21 cellular contexts compared by ENCODE assay signal in genomic region chr10:121648493-121648892, GRCh38. TPM values are rescaled to one million over a fixed set of nuclear protein-coding genes. Genes with fewer than 3 reads are reported as not detected.
A peak's percentile ranks its signal among the peaks of the same experiment; 100 is the strongest.
DNase-seq lines count a peak whose midpoint lies in the region; ATAC-seq lines count a peak whose summit lies in the region.
"Had no signal": no experiment of that assay in that cellular context is flagged by ENCODE, and none has a peak within 500 bp of the region (broad histone marks: within the 10 kb centered on the region; RNA-seq: fewer than 3 reads in every experiment).

No MANE protein-coding gene starts in this region.

- CTCF ChIA-PET in activated naive CD4-positive, alpha-beta T cell treated with anti-CD3 and anti-CD28 coated beads for 36 hours (lab: Charles Lee) = no interaction called here

- intact Hi-C loops in head of caudate nucleus (cut with DNase I) (no loop called here), left cardiac atrium (cut with DNase I) (no loop called here)
- intact Hi-C loops in activated naive CD4-positive, alpha-beta T cell treated with anti-CD3 and anti-CD28 coated beads for 36 hours (cut with micrococcal nuclease) = no loop called here

- no peak overlapping the region for H3K4me3 Mint-ChIP-seq in activated naive CD4-positive, alpha-beta T cell treated with anti-CD3 and anti-CD28 coated beads for 36 hours
- H3K4me3 Mint-ChIP-seq in stimulated activated effector memory CD8-positive, alpha-beta T cell treated with anti-CD3 and anti-CD28 coated beads, Interleukin-12 subunit alpha, Interleukin-12 subunit beta, amount 100 ng/mL, for 72 hours = no peak overlapping the region
- H3K4me3 Mint-ChIP-seq: B cell, CD14-positive monocyte had no signal

- H3K36me3 Mint-ChIP-seq in activated naive CD4-positive, alpha-beta T cell treated with anti-CD3 and anti-CD28 coated beads for 36 hours (ENCODE audit: low read depth) = no peaks in the 10 kb centered on the region
- no peaks in the 10 kb centered on the region for H3K36me3 Mint-ChIP-seq in stimulated activated effector memory CD8-positive, alpha-beta T cell treated with anti-CD3 and anti-CD28 coated beads, Interleukin-12 subunit alpha, Interleukin-12 subunit beta, amount 100 ng/mL, for 72 hours
- H3K36me3 Mint-ChIP-seq: CD14-positive monocyte had no signal

- DNase-seq in head of caudate nucleus = peak in 31 of 42 donors; percentile 14 to 82 (median 49)
- DNase-seq in midbrain (lab: John Stamatoyannopoulos, UW) = peak; percentile 20
- DNase-seq in superior temporal gyrus (ENCODE audit: extremely low spot score) = peak; percentile 63
- no peak for DNase-seq in activated naive CD4-positive, alpha-beta T cell treated with anti-CD3 and anti-CD28 coated beads for 36 hours
- DNase-seq in stimulated activated effector memory CD8-positive, alpha-beta T cell treated with anti-CD3 and anti-CD28 coated beads, Interleukin-12 subunit alpha, Interleukin-12 subunit beta, amount 100 ng/mL, for 72 hours (ENCODE audit: low spot score in 2 of 2) = no peak
- DNase-seq in activated naive CD4-positive, alpha-beta T cell (lab: John Stamatoyannopoulos, UW) = no peak
- DNase-seq in left cardiac atrium = no peak
- DNase-seq: DMS53, GDM1, KG1, NCI-H1092, NCI-H1436, NCI-H187 treated with DMSO at 0.1 percent for 48 hours, NCI-H2107, NCI-H510A, SHP77 treated with DMSO at 0.1 percent for 48 hours had no signal

- ATAC-seq in stimulated activated effector memory CD8-positive, alpha-beta T cell treated with anti-CD3 and anti-CD28 coated beads, Interleukin-12 subunit alpha, Interleukin-12 subunit beta, amount 100 ng/mL, for 72 hours = no peak
- ATAC-seq in left cardiac atrium = no peak

- H3K27ac Mint-ChIP-seq in activated naive CD4-positive, alpha-beta T cell treated with anti-CD3 and anti-CD28 coated beads for 36 hours = no peak overlapping the region
- no peak overlapping the region for H3K27ac Mint-ChIP-seq in stimulated activated effector memory CD8-positive, alpha-beta T cell treated with anti-CD3 and anti-CD28 coated beads, Interleukin-12 subunit alpha, Interleukin-12 subunit beta, amount 100 ng/mL, for 72 hours
- H3K27ac Mint-ChIP-seq: B cell, CD14-positive monocyte had no signal

- peak overlapping the region; percentile 84 for H3K27ac ChIP-seq in angular gyrus (ENCODE audit: low read depth, low read length)
- H3K27ac ChIP-seq: RWPE1 had no signal

- peaks cover 18% of the 10 kb centered on the region for H3K27me3 Mint-ChIP-seq in activated naive CD4-positive, alpha-beta T cell treated with anti-CD3 and anti-CD28 coated beads for 36 hours (ENCODE audit: low read depth)

- no peaks in the 10 kb centered on the region for H3K4me1 Mint-ChIP-seq in activated naive CD4-positive, alpha-beta T cell treated with anti-CD3 and anti-CD28 coated beads for 36 hours (ENCODE audit: low read depth)
- H3K4me1 Mint-ChIP-seq in stimulated activated effector memory CD8-positive, alpha-beta T cell treated with anti-CD3 and anti-CD28 coated beads, Interleukin-12 subunit alpha, Interleukin-12 subunit beta, amount 100 ng/mL, for 72 hours = no peaks in the 10 kb centered on the region
- H3K4me1 Mint-ChIP-seq: B cell, CD14-positive monocyte had no signal

- H3K9me3 Mint-ChIP-seq in activated naive CD4-positive, alpha-beta T cell treated with anti-CD3 and anti-CD28 coated beads for 36 hours = no peaks in the 10 kb centered on the region
- no peaks in the 10 kb centered on the region for H3K9me3 Mint-ChIP-seq in stimulated activated effector memory CD8-positive, alpha-beta T cell treated with anti-CD3 and anti-CD28 coated beads, Interleukin-12 subunit alpha, Interleukin-12 subunit beta, amount 100 ng/mL, for 72 hours

RNA-seq across cellular contexts. Expression of gene FGFR2, which starts 50.2 kb away (rescaled TPM):
- total RNA-seq in activated naive CD4-positive, alpha-beta T cell treated with anti-CD3 and anti-CD28 coated beads for 36 hours = not detected
- 10 to 100 TPM in 1 of 2 donors, 1 to 10 TPM in 1; 6.1 to 24.4 TPM for total RNA-seq in left cardiac atrium
- total RNA-seq: B cell, HT1080 had no signal

Comparison
In these comparisons a context has a peak if more than half of its experiments do, and no peak if none do; other contexts are left out.
1. DNase-seq: peak in head of caudate nucleus (31 of 42), midbrain (single experiment) and superior temporal gyrus (single experiment); none in activated naive CD4-positive, alpha-beta T cell treated with anti-CD3 and anti-CD28 coated beads for 36 hours (single experiment), stimulated activated effector memory CD8-positive, alpha-beta T cell treated with anti-CD3 and anti-CD28 coated beads, Interleukin-12 subunit alpha, Interleukin-12 subunit beta, amount 100 ng/mL, for 72 hours (0 of 2), activated naive CD4-positive, alpha-beta T cell (0 of 4) and left cardiac atrium (single experiment).
2. RNA of gene FGFR2, which starts 50.2 kb away (total RNA-seq): 6.1 to 24.4 TPM in left cardiac atrium; not detected in activated naive CD4-positive, alpha-beta T cell treated with anti-CD3 and anti-CD28 coated beads for 36 hours; every median in the first group is over 4 times any median in the second.